In genomic region chr13:73133536-73133935, GRCh38 we compare ENCODE assay signal across 17 cellular contexts.
DNase-seq lines count a peak whose midpoint lies in the region; TF ChIP-seq lines count a peak whose summit lies in the region.
"Had no signal": no experiment of that assay in that cellular context is flagged by ENCODE, and none has a peak within 500 bp of the region (broad histone marks: within the 10 kb centered on the region; RNA-seq: fewer than 3 reads in every experiment).

No MANE protein-coding gene starts in this region.

- H3K36me3 Mint-ChIP-seq in chondrocyte (ENCODE audit: low read depth): peaks cover 5% of the 10 kb centered on the region
- H3K36me3 Mint-ChIP-seq: CD4-positive, alpha-beta memory T cell had no signal

- H3K4me3 Mint-ChIP-seq in chondrocyte (ENCODE audit: unreplicated experiment): no peak overlapping the region
- H3K4me3 Mint-ChIP-seq: activated naive CD8-positive, alpha-beta T cell treated with anti-CD3 and anti-CD28 coated beads, Interleukin-2, amount 50 U/mL, for 24 hours; CD4-positive, alpha-beta memory T cell had no signal

- peaks cover 16% of the 10 kb centered on the region for H3K9me3 Mint-ChIP-seq in chondrocyte (ENCODE audit: low read depth)
- H3K9me3 Mint-ChIP-seq: activated naive CD8-positive, alpha-beta T cell treated with anti-CD3 and anti-CD28 coated beads, Interleukin-2, amount 50 U/mL, for 24 hours; CD4-positive, alpha-beta memory T cell had no signal

- H3K27ac Mint-ChIP-seq in chondrocyte (ENCODE audit: unreplicated experiment): peak overlapping the region; percentile 14
- H3K27ac Mint-ChIP-seq: activated naive CD8-positive, alpha-beta T cell treated with anti-CD3 and anti-CD28 coated beads, Interleukin-2, amount 50 U/mL, for 24 hours; CD4-positive, alpha-beta memory T cell had no signal

- H3K4me1 Mint-ChIP-seq in chondrocyte (ENCODE audit: low read depth): peaks cover 8% of the 10 kb centered on the region
- H3K4me1 Mint-ChIP-seq: activated naive CD8-positive, alpha-beta T cell treated with anti-CD3 and anti-CD28 coated beads, Interleukin-2, amount 50 U/mL, for 24 hours; CD4-positive, alpha-beta memory T cell had no signal

- DNase-seq in Daoy (ENCODE audit: low read depth): peak; percentile 13
- peak; percentile 33 for DNase-seq in LHCN-M2 (ENCODE audit: low read depth)
- no peak for DNase-seq in chondrocyte (ENCODE audit: low spot score)
- peak; percentile 26 for DNase-seq in mucosa of gallbladder (ENCODE audit: low spot score)
- DNase-seq in DMS53 treated with DMSO at 0.1 percent for 48 hours (lab: John Stamatoyannopoulos, UW; ENCODE audit: unreplicated experiment): no peak
- DNase-seq in NCI-H2227 treated with DMSO at 0.1 percent for 48 hours (lab: John Stamatoyannopoulos, UW): no peak
- DNase-seq in NCI-H2196 (lab: John Stamatoyannopoulos, UW; ENCODE audit: unreplicated experiment): no peak
- DNase-seq in SHP77 (lab: John Stamatoyannopoulos, UW): no peak
- DNase-seq: activated CD4-positive, alpha-beta T cell treated with anti-CD3 and anti-CD28 coated beads for 48 hours; activated naive CD8-positive, alpha-beta T cell treated with anti-CD3 and anti-CD28 coated beads, Interleukin-2, amount 50 U/mL, for 24 hours; CD4-positive, alpha-beta memory T cell; dermis blood vessel endothelial cell; DMS79; left ventricle myocardium inferior; NCI-H2171 treated with DMSO at 0.1 percent for 48 hours; occipital lobe; stimulated activated CD4-positive, alpha-beta T cell treated with anti-CD3 and anti-CD28 coated beads, Interleukin-15, amount 100 ng/mL, for 24 hours had no signal

- TF ChIP-seq CTCF in chondrocyte (IDR thresholded peaks at IDR 0.05): no peak

- no peaks in the 10 kb centered on the region for H3K27me3 Mint-ChIP-seq in chondrocyte (ENCODE audit: low read depth)
- H3K27me3 Mint-ChIP-seq: activated naive CD8-positive, alpha-beta T cell treated with anti-CD3 and anti-CD28 coated beads, Interleukin-2, amount 50 U/mL, for 24 hours had no signal

Comparison
In these comparisons a context has a peak if more than half of its experiments do, and no peak if none do; other contexts are left out.
1. DNase-seq: peak in Daoy (single experiment), LHCN-M2 (single experiment) and mucosa of gallbladder (single experiment); none in chondrocyte (single experiment), DMS53 treated with DMSO at 0.1 percent for 48 hours (single experiment), NCI-H2227 treated with DMSO at 0.1 percent for 48 hours (single experiment), NCI-H2196 (single experiment) and SHP77 (0 of 2).